ENCODE assay signal across 1 cellular context in genomic region chr6:1290805-1291204, GRCh38.
TF ChIP-seq lines count a peak whose summit lies in the region.

No MANE protein-coding gene starts in this region.

TF ChIP-seq in HepG2, 621 proteins besides CTCF, POLR2A, EP300 and RAD21:
- TF ChIP-seq SNAI1 (CRISPR knock-in tag; IDR thresholded peaks at IDR 0.05; ENCODE audit: borderline replicate concordance), result no peak
- 0 out of 2 replicates have a peak, but pooled peaks have one; percentile 4 for TF ChIP-seq TFAP4 (IDR thresholded peaks at IDR 0.05; ENCODE audit: borderline replicate concordance, low read depth)
